Comparison of ENCODE assay signal across 19 cellular contexts in the genomic region with DNA sequence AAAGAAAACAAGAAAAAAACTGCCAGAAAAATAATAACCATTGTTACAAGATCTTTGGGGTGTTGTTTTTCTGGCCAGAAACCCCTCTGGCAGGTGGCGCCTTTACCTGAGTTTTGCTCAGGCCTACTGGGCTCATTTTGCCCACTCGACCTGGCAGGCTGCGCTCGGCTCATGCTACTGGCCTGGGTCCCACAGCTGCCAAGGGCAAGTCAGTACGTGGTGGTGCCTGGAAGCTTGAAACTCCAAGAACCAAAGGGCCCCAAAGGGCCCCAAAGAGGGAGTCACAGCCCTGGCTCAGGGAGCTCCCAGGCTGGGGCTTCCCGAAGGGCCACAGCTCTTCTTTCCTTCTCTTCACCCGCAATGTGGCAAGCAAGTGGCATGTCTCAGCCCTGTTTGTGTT. TPM values are rescaled to one million over a fixed set of nuclear protein-coding genes. Genes with fewer than 3 reads are reported as not detected.
DNase-seq lines count a peak whose midpoint lies in the region; FAIRE-seq and TF ChIP-seq lines count a peak whose summit lies in the region.
"Had no signal": no experiment of that assay in that cellular context is flagged by ENCODE, and none has a peak within 500 bp of the region (broad histone marks: within the 10 kb centered on the region; RNA-seq: fewer than 3 reads in every experiment).

No MANE protein-coding gene starts in this region.

- H3K36me3 Mint-ChIP-seq in activated CD4-positive, alpha-beta T cell treated with anti-CD3 and anti-CD28 coated beads, Interleukin-2, amount 10 ng/mL, durations not matched to agents 7 days and 5 days (ENCODE audit: low read depth): peaks cover 9% of the 10 kb centered on the region

- CTCF ChIA-PET in activated CD4-positive, alpha-beta T cell treated with anti-CD3 and anti-CD28 coated beads, Interleukin-2, amount 10 ng/mL, durations not matched to agents 7 days and 5 days (lab: Charles Lee): interaction anchor here (1.1 to 1.3 kb wide), 2 partner anchors 9 to 18 kb away, joined by 3 read pairs; no protein-coding TSS in a partner anchor

- intact Hi-C loops in uterus (cut with DNase I; ENCODE audit: low total_unique reads): no loop called here

- TF ChIP-seq POLR2A in uterus (IDR thresholded peaks at IDR 0.05): no peak
- no peak for TF ChIP-seq POLR2A in GM12892 (IDR thresholded peaks at IDR 0.05; ENCODE audit: low read depth, low read length)

- no peaks in the 10 kb centered on the region for H3K27me3 ChIP-seq in neutrophil
- no peaks in the 10 kb centered on the region for H3K27me3 ChIP-seq in uterus
- H3K27me3 ChIP-seq: BLaER1 had no signal

- peak overlapping the region; percentile 54 for H3K27ac Mint-ChIP-seq in activated CD4-positive, alpha-beta T cell treated with anti-CD3 and anti-CD28 coated beads, Interleukin-2, amount 10 ng/mL, durations not matched to agents 7 days and 5 days
- H3K27ac Mint-ChIP-seq: B cell; CD4-positive, CD25-positive, alpha-beta regulatory T cell; CD8-positive, alpha-beta T cell had no signal

- no peaks in the 10 kb centered on the region for H3K4me1 ChIP-seq in neutrophil (ENCODE audit: control insufficient read depth in 1 of 2, insufficient read depth in 1 of 2, low read depth in 1 of 2, low read length in 1 of 2)
- no peaks in the 10 kb centered on the region for H3K4me1 ChIP-seq in uterus
- H3K4me1 ChIP-seq: BLaER1, Caco-2 had no signal

- FAIRE-seq in GM12892 (lab: Jason Lieb, UNC): no peak
- FAIRE-seq: GM19239, H54 had no signal

- peak overlapping the region; percentile 26 for H3K27ac ChIP-seq in neutrophil
- peak overlapping the region; percentile 7 to 18 for H3K27ac ChIP-seq in uterus
- H3K27ac ChIP-seq: 22Rv1, BLaER1, C4-2B had no signal

- no peaks in the 10 kb centered on the region for H3K9me3 ChIP-seq in neutrophil
- no peaks in the 10 kb centered on the region for H3K9me3 ChIP-seq in uterus
- H3K9me3 ChIP-seq: BLaER1, Caco-2, HAP-1 had no signal

- peaks cover 26% of the 10 kb centered on the region for H3K4me1 Mint-ChIP-seq in activated CD4-positive, alpha-beta T cell treated with anti-CD3 and anti-CD28 coated beads, Interleukin-2, amount 10 ng/mL, durations not matched to agents 7 days and 5 days
- H3K4me1 Mint-ChIP-seq: B cell had no signal

- H3K4me3 ChIP-seq in neutrophil (ENCODE audit: low read depth in 1 of 2, low read length in 1 of 2) (no peak overlapping the region), uterus (no peak overlapping the region)
- H3K4me3 ChIP-seq: BLaER1, HAP-1 had no signal

- DNase-seq in activated CD4-positive, alpha-beta T cell treated with anti-CD3 and anti-CD28 coated beads, Interleukin-2, amount 10 ng/mL, durations not matched to agents 7 days and 5 days: no peak
- no peak for DNase-seq in activated CD4-positive, alpha-beta T cell treated with anti-CD3 and anti-CD28 coated beads, Interleukin-2, amount 50 U/mL, for 1 hour
- DNase-seq in uterus (no peak), GM12892 (ENCODE audit: insufficient read length) (no peak), cortex of kidney (lab: John Stamatoyannopoulos, UW) (no peak)
- DNase-seq: Caco-2; CD4-positive, CD25-positive, alpha-beta regulatory T cell; CD8-positive, alpha-beta T cell; DMS153; DND-41; GOT3 had no signal

- H3K36me3 ChIP-seq in neutrophil (peaks cover 26% of the 10 kb centered on the region), uterus (no peaks in the 10 kb centered on the region)
- H3K36me3 ChIP-seq: HAP-1 had no signal

- POLR2A ChIA-PET in activated CD4-positive, alpha-beta T cell treated with anti-CD3 and anti-CD28 coated beads, Interleukin-2, amount 10 ng/mL, durations not matched to agents 7 days and 5 days (lab: Charles Lee): no interaction called here

- no peak overlapping the region for H3K4me3 Mint-ChIP-seq in activated CD4-positive, alpha-beta T cell treated with anti-CD3 and anti-CD28 coated beads, Interleukin-2, amount 10 ng/mL, durations not matched to agents 7 days and 5 days
- H3K4me3 Mint-ChIP-seq: B cell; CD4-positive, CD25-positive, alpha-beta regulatory T cell; CD8-positive, alpha-beta T cell had no signal

- TF ChIP-seq CTCF in neutrophil (IDR thresholded peaks at IDR 0.05) (no peak), uterus (IDR thresholded peaks at IDR 0.05) (no peak)

- no peaks in the 10 kb centered on the region for H3K27me3 Mint-ChIP-seq in activated CD4-positive, alpha-beta T cell treated with anti-CD3 and anti-CD28 coated beads, Interleukin-2, amount 10 ng/mL, durations not matched to agents 7 days and 5 days
- H3K27me3 Mint-ChIP-seq: B cell; CD4-positive, CD25-positive, alpha-beta regulatory T cell had no signal

- no peaks in the 10 kb centered on the region for H3K9me3 Mint-ChIP-seq in activated CD4-positive, alpha-beta T cell treated with anti-CD3 and anti-CD28 coated beads, Interleukin-2, amount 10 ng/mL, durations not matched to agents 7 days and 5 days
- H3K9me3 Mint-ChIP-seq: CD8-positive, alpha-beta T cell had no signal

RNA-seq across cellular contexts. Expression of a gene that starts 42.7 kb away (rescaled TPM):
- total RNA-seq in activated CD4-positive, alpha-beta T cell treated with anti-CD3 and anti-CD28 coated beads, Interleukin-2, amount 10 ng/mL, durations not matched to agents 7 days and 5 days: 10 to 100 TPM; 27.5 to 27.6 TPM
- 10 to 100 TPM; 24.8 to 61.0 (median 29.6) TPM for total RNA-seq in uterus
- polyA plus RNA-seq in GM12892 (2012; ENCODE audit: missing spikeins): 11.5 TPM
